In the genomic region with DNA sequence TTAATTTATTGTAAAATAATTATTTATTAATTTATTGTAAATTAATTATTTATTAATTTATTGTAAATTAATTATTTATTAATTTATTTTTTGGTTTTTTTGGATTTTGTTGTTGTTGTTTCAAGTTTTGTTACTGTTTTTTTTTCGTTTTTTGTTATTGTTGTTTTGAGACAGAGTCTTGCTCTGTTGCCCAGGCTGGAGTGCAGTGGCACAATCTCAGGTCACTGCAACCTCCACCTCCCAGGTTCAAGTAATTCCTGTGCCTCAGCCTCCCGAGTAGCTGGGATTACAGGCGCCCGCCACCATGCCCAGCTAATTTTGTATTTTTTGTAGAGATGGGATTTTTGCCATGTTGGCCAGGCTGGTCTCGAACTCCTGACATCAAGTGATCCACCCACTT, we compare ENCODE assay signal across 1 cellular context. TPM values are rescaled to one million over a fixed set of nuclear protein-coding genes. Genes with fewer than 3 reads are reported as not detected.
"Had no signal": no experiment of that assay in that cellular context is flagged by ENCODE, and none has a peak within 500 bp of the region (broad histone marks: within the 10 kb centered on the region; RNA-seq: fewer than 3 reads in every experiment).

No MANE protein-coding gene starts in this region.

RNA-seq across cellular contexts. Expression of a gene that starts 52.6 kb away (rescaled TPM):
- total RNA-seq: endodermal cell had no signal
